9 cellular contexts compared by ENCODE assay signal in genomic region chr1:103948526-103948925, GRCh38.
DNase-seq lines count a peak whose midpoint lies in the region; ATAC-seq and TF ChIP-seq lines count a peak whose summit lies in the region.
"Had no signal": no experiment of that assay in that cellular context is flagged by ENCODE, and none has a peak within 500 bp of the region (broad histone marks: within the 10 kb centered on the region; RNA-seq: fewer than 3 reads in every experiment).

No MANE protein-coding gene starts in this region.

- TF ChIP-seq CTCF in retinal pigment epithelial cell (conservative IDR thresholded peaks at IDR 0.05; ENCODE audit: low read depth, low read length): peak; percentile 37

- no peak for ATAC-seq in GM21737 (IDR thresholded peaks at IDR 0.05; ENCODE audit: unreplicated experiment)
- ATAC-seq in GM19463 (IDR thresholded peaks at IDR 0.05; ENCODE audit: unreplicated experiment): no peak
- ATAC-seq: T-cell had no signal

- H3K4me3 ChIP-seq in retinal pigment epithelial cell (ENCODE audit: low read length): no peak overlapping the region

- DNase-seq in SIG-M5 treated with dmso at 0.1 percent for 504 hours (lab: John Stamatoyannopoulos, UW; ENCODE audit: unreplicated experiment): peak; percentile 1
- DNase-seq in SIG-M5 (lab: John Stamatoyannopoulos, UW): no peak
- DNase-seq in NCI-H446 treated with DMSO at 0.1 percent for 48 hours (lab: John Stamatoyannopoulos, UW): peak; percentile 35
- DNase-seq in cerebellar cortex (ENCODE audit: low spot score): peak; percentile 6
- no peak for DNase-seq in retinal pigment epithelial cell (ENCODE audit: low read depth)
- DNase-seq in NCI-H226: no peak
- DNase-seq: T-cell had no signal

Comparison
In these comparisons a context has a peak if more than half of its experiments do, and no peak if none do; other contexts are left out.
1. DNase-seq: peak in SIG-M5 treated with dmso at 0.1 percent for 504 hours (single experiment), NCI-H446 treated with DMSO at 0.1 percent for 48 hours (single experiment) and cerebellar cortex (single experiment); none in SIG-M5 (single experiment), retinal pigment epithelial cell (single experiment) and NCI-H226 (single experiment).